ENCODE assay signal across 8 cellular contexts in genomic region chr11:112588252-112588668, GRCh38.
DNase-seq lines count a peak whose midpoint lies in the region; ATAC-seq and TF ChIP-seq lines count a peak whose summit lies in the region.

No MANE protein-coding gene starts in this region.

- peak overlapping the region in 1 of 2 donors; percentile 2 for H3K9ac ChIP-seq in stomach smooth muscle (ENCODE audit: low read length in 2 of 2)

- intact Hi-C loops in activated CD4-positive, alpha-beta memory T cell treated with anti-CD3 and anti-CD28 coated beads for 36 hours (cut with micrococcal nuclease), result loop anchor here (1.0 kb wide), 2 partner anchors 207 to 701 kb away; no protein-coding TSS in a partner anchor

- no peaks in the 10 kb centered on the region for H3K9me3 ChIP-seq in stomach smooth muscle (ENCODE audit: control insufficient read depth in 2 of 2, low read length in 2 of 2)

- peak overlapping the region; percentile 60 for H3K27ac ChIP-seq in stomach smooth muscle (ENCODE audit: low read length)

- no peak overlapping the region for H3K27ac Mint-ChIP-seq in activated CD4-positive, alpha-beta memory T cell treated with anti-CD3 and anti-CD28 coated beads for 36 hours
- no peak overlapping the region for H3K27ac Mint-ChIP-seq in endothelial cell (ENCODE audit: unreplicated experiment)

- no peaks in the 10 kb centered on the region for H3K9me3 Mint-ChIP-seq in activated CD4-positive, alpha-beta memory T cell treated with anti-CD3 and anti-CD28 coated beads for 36 hours
- no peaks in the 10 kb centered on the region for H3K9me3 Mint-ChIP-seq in endothelial cell (ENCODE audit: unreplicated experiment)

- peaks cover 2% of the 10 kb centered on the region for H3K4me1 Mint-ChIP-seq in activated CD4-positive, alpha-beta memory T cell treated with anti-CD3 and anti-CD28 coated beads for 36 hours (ENCODE audit: low read depth)
- no peaks in the 10 kb centered on the region for H3K4me1 Mint-ChIP-seq in endothelial cell (ENCODE audit: unreplicated experiment)

- no peaks in the 10 kb centered on the region for H3K36me3 Mint-ChIP-seq in activated CD4-positive, alpha-beta memory T cell treated with anti-CD3 and anti-CD28 coated beads for 36 hours
- H3K36me3 Mint-ChIP-seq in endothelial cell (ENCODE audit: low read depth, unreplicated experiment), result no peaks in the 10 kb centered on the region

- H3K4me1 ChIP-seq in stomach smooth muscle (ENCODE audit: control insufficient read depth, insufficient read depth, low read length), result peaks cover 13% of the 10 kb centered on the region

- H3K36me3 ChIP-seq in stomach smooth muscle (ENCODE audit: control insufficient read depth in 2 of 2, insufficient read depth in 2 of 2, low read length in 2 of 2), result no peaks in the 10 kb centered on the region

- peak; percentile 70 for TF ChIP-seq CTCF in endothelial cell (IDR thresholded peaks at IDR 0.05; ENCODE audit: unreplicated experiment)

- H3K27me3 Mint-ChIP-seq in activated CD4-positive, alpha-beta memory T cell treated with anti-CD3 and anti-CD28 coated beads for 36 hours, result no peaks in the 10 kb centered on the region
- H3K27me3 Mint-ChIP-seq in endothelial cell (ENCODE audit: unreplicated experiment), result no peaks in the 10 kb centered on the region

- CTCF ChIA-PET in activated CD4-positive, alpha-beta memory T cell treated with anti-CD3 and anti-CD28 coated beads for 36 hours (lab: Charles Lee), result interaction anchor here (0.6 to 5.8 kb wide), 46 partner anchors 9 to 943 kb away, joined by 3 to 110 read pairs (median 4); no protein-coding TSS in a partner anchor

- POLR2A ChIA-PET in activated CD4-positive, alpha-beta memory T cell treated with anti-CD3 and anti-CD28 coated beads for 36 hours (lab: Charles Lee), result no interaction called here

- ATAC-seq in HG03565 (IDR thresholded peaks at IDR 0.05; ENCODE audit: unreplicated experiment), result peak; percentile 40

- H3K27me3 ChIP-seq in stomach smooth muscle (ENCODE audit: control insufficient read depth in 1 of 2, insufficient read depth in 2 of 2, low read length in 2 of 2), result no peaks in the 10 kb centered on the region

- no peak overlapping the region for H3K4me3 Mint-ChIP-seq in activated CD4-positive, alpha-beta memory T cell treated with anti-CD3 and anti-CD28 coated beads for 36 hours
- H3K4me3 Mint-ChIP-seq in endothelial cell (ENCODE audit: unreplicated experiment), result no peak overlapping the region

- DNase-seq in SIG-M5 treated with dmso at 0.1 percent for 504 hours (lab: John Stamatoyannopoulos, UW; ENCODE audit: unreplicated experiment), result peak; percentile 70
- DNase-seq in SIG-M5 (lab: John Stamatoyannopoulos, UW), result no peak
- DNase-seq in NCI-H524 treated with DMSO at 0.1 percent for 48 hours (lab: John Stamatoyannopoulos, UW), result peak; percentile 95
- DNase-seq in activated CD4-positive, alpha-beta memory T cell treated with anti-CD3 and anti-CD28 coated beads for 36 hours, result peak; percentile 50
- DNase-seq in endothelial cell (ENCODE audit: low spot score), result peak; percentile 51
- peak; percentile 86 for DNase-seq in midbrain (lab: John Stamatoyannopoulos, UW)

- H3K4me3 ChIP-seq in stomach smooth muscle (ENCODE audit: low read length in 2 of 2), result no peak overlapping the region
